ENCODE assay signal across 8 cellular contexts in the genomic region with DNA sequence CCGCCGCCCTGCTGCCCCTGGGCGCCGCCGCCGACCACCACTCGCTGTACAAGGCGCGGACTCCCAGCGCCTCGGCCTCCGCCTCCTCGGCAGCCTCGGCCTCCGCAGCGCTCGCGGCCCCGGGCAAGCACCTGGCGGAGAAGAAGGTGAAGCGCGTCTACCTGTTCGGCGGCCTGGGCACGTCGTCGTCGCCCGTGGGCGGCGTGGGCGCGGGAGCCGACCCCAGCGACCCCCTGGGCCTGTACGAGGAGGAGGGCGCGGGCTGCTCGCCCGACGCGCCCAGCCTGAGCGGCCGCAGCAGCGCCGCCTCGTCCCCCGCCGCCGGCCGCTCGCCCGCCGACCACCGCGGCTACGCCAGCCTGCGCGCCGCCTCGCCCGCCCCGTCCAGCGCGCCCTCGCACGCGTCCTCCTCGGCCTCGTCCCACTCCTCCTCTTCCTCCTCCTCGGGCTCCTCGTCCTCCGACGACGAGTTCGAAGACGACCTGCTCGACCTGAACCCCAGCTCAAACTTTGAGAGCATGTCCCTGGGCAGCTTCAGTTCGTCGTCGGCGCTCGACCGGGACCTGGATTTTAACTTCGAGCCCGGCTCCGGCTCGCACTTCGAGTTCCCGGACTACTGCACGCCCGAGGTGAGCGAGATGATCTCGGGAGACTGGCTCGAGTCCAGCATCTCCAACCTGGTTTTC. TPM values are rescaled to one million over a fixed set of nuclear protein-coding genes. Genes with fewer than 3 reads are reported as not detected.
DNase-seq lines count a peak whose midpoint lies in the region; ATAC-seq and TF ChIP-seq lines count a peak whose summit lies in the region.

No MANE protein-coding gene starts in this region.

- H2BK5ac ChIP-seq in mesenchymal stem cell (ENCODE audit: low read depth, low read length, poor library complexity, severe bottlenecking): peak overlapping the region; percentile 98

- H3K36me3 ChIP-seq in SK-N-MC (ENCODE audit: insufficient read depth, low read length) (peaks cover 27% of the 10 kb centered on the region), duodenal mucosa (ENCODE audit: control insufficient read depth in 1 of 2, insufficient read depth in 2 of 2, low read length in 2 of 2) (peaks cover 0 to 3% of the 10 kb centered on the region in 2 donors), mesenchymal stem cell (ENCODE audit: control insufficient read depth in 1 of 2, insufficient read depth in 2 of 2, low read depth in 1 of 2, low read length in 2 of 2) (peaks cover 0 to 16% of the 10 kb centered on the region in 2 experiments), tibial nerve (no peaks in the 10 kb centered on the region)

- H2BK120ac ChIP-seq in mesenchymal stem cell (ENCODE audit: low read depth, low read length): peak overlapping the region; percentile 79

- TF ChIP-seq POLR2A in tibial nerve (IDR thresholded peaks at IDR 0.05): no peak

- peak overlapping the region; percentile 90 for H4K91ac ChIP-seq in mesenchymal stem cell (ENCODE audit: low read length)

- peak overlapping the region; percentile 48 for H2BK15ac ChIP-seq in mesenchymal stem cell (ENCODE audit: low read depth, poor library complexity, severe bottlenecking)

- H3K4me3 ChIP-seq in SK-N-MC: peak overlapping the region; percentile 83
- peak overlapping the region; percentile 95 to 98 for H3K4me3 ChIP-seq in duodenal mucosa (ENCODE audit: low read depth in 1 of 2, low read length in 2 of 2)
- H3K4me3 ChIP-seq in mesenchymal stem cell (ENCODE audit: insufficient read depth in 1 of 2, low read depth in 1 of 2, low read length in 2 of 2): peak overlapping the region; percentile 96 to 97
- H3K4me3 ChIP-seq in tibial nerve: peak overlapping the region; percentile 61 to 95 (median 80)

- peak overlapping the region; percentile 47 for H2AK5ac ChIP-seq in mesenchymal stem cell (ENCODE audit: low read length, severe bottlenecking)

- H3K4me2 ChIP-seq in mesenchymal stem cell (ENCODE audit: low read length, poor library complexity, severe bottlenecking): peak overlapping the region; percentile 65

- peak overlapping the region; percentile 20 to 92 for H3K23ac ChIP-seq in mesenchymal stem cell (ENCODE audit: low read length in 2 of 2)

- ATAC-seq in HG02852 (IDR thresholded peaks at IDR 0.05; ENCODE audit: unreplicated experiment) (peak; percentile 17), HG02840 (IDR thresholded peaks at IDR 0.05; ENCODE audit: low FRiP score, unreplicated experiment) (no peak)

- H3K14ac ChIP-seq in mesenchymal stem cell (ENCODE audit: low read length in 2 of 2): peak overlapping the region in 1 of 2 experiments; percentile 93

- H3K9ac ChIP-seq in SK-N-MC (ENCODE audit: insufficient read length) (peak overlapping the region; percentile 91), duodenal mucosa (ENCODE audit: low read depth in 1 of 2, low read length in 2 of 2) (peak overlapping the region; percentile 76 to 87), mesenchymal stem cell (ENCODE audit: low read length) (peak overlapping the region; percentile 97)

- H3K4me1 ChIP-seq in duodenal mucosa (ENCODE audit: control insufficient read depth in 1 of 2, insufficient read depth in 2 of 2, low read length in 2 of 2): peaks cover 12 to 22% of the 10 kb centered on the region in 2 donors
- H3K4me1 ChIP-seq in mesenchymal stem cell (ENCODE audit: control insufficient read depth, insufficient read depth, low read depth, low read length): peaks cover 1% of the 10 kb centered on the region
- H3K4me1 ChIP-seq in tibial nerve: peaks cover 0 to 30% (median 10%) of the 10 kb centered on the region in 4 donors

- H3K4ac ChIP-seq in mesenchymal stem cell (ENCODE audit: low read depth in 1 of 2, low read length in 2 of 2): peak overlapping the region; percentile 97 to 98

- DNase-seq in activated CD4-positive, alpha-beta T cell treated with anti-CD3 and anti-CD28 coated beads for 48 hours: peak; percentile 33
- DNase-seq in activated CD4-positive, alpha-beta T cell treated with anti-CD3 and anti-CD28 coated beads for 1 hour: no peak
- no peak for DNase-seq in SK-N-MC (ENCODE audit: low read depth, low spot score)
- peak; percentile 30 for DNase-seq in mesenchymal stem cell
- DNase-seq in tibial nerve (ENCODE audit: low spot score in 2 of 2): peak; percentile 18 to 29

- no peaks in the 10 kb centered on the region for H3K27me3 ChIP-seq in duodenal mucosa (ENCODE audit: control insufficient read depth in 1 of 2, insufficient read depth in 2 of 2, low read length in 2 of 2)
- H3K27me3 ChIP-seq in mesenchymal stem cell (ENCODE audit: control insufficient read depth in 1 of 2, insufficient read depth in 1 of 2, low read length in 2 of 2): no peaks in the 10 kb centered on the region
- H3K27me3 ChIP-seq in tibial nerve: no peaks in the 10 kb centered on the region

- peak in 3 of 5 experiments; percentile 4 to 47 (median 35) for TF ChIP-seq CTCF in tibial nerve (IDR thresholded peaks at IDR 0.05)

- H3K9me3 ChIP-seq in SK-N-MC (ENCODE audit: low read depth, low read length): no peaks in the 10 kb centered on the region
- no peaks in the 10 kb centered on the region for H3K9me3 ChIP-seq in duodenal mucosa (ENCODE audit: control insufficient read depth in 1 of 2, low read length in 2 of 2)
- no peaks in the 10 kb centered on the region for H3K9me3 ChIP-seq in mesenchymal stem cell (ENCODE audit: control insufficient read depth, low read length)
- H3K9me3 ChIP-seq in tibial nerve: no peaks in the 10 kb centered on the region

- WGBS in mesenchymal stem cell: 1% methylated on average over 81 of the region's 95 CpGs
- 0 to 2% methylated on average over 21 to 34 of the region's 95 CpGs for WGBS in tibial nerve, 2 donors

- H3K27ac ChIP-seq in SK-N-MC (peak overlapping the region; percentile 92; the same call in 1 of the 2 replicates), duodenal mucosa (ENCODE audit: low read depth, low read length) (peak overlapping the region; percentile 87), mesenchymal stem cell (ENCODE audit: low read length, poor library complexity, severe bottlenecking) (peak overlapping the region; percentile 92), tibial nerve (peak overlapping the region; percentile 82 to 96 (median 90))

- H2AFZ ChIP-seq in mesenchymal stem cell (ENCODE audit: low read depth, low read length): peak overlapping the region; percentile 10

- no peak for TF ChIP-seq EP300 in tibial nerve (IDR thresholded peaks at IDR 0.05)

- peak overlapping the region; percentile 95 to 99 for H3K18ac ChIP-seq in mesenchymal stem cell (ENCODE audit: low read depth in 1 of 2, low read length in 2 of 2)

- peak overlapping the region; percentile 84 for H4K8ac ChIP-seq in mesenchymal stem cell (ENCODE audit: low read length)

- H3K79me1 ChIP-seq in mesenchymal stem cell (replicated peaks; ENCODE audit: low read length, poor library complexity, severe bottlenecking): peaks cover 2% of the 10 kb centered on the region

- H2BK12ac ChIP-seq in mesenchymal stem cell (ENCODE audit: low read length in 2 of 2): peak overlapping the region; percentile 59 to 84

RNA-seq across cellular contexts. Expression of gene SOX4, which starts 1.9 kb away (rescaled TPM):
- 50.2 TPM for polyA plus RNA-seq in mesenchymal stem cell (2013, experiment 1 of 2)
- polyA plus RNA-seq in mesenchymal stem cell (2013, experiment 2 of 2): 50.6 TPM
- total RNA-seq in tibial nerve: 1 to 10 TPM; 5.2 to 9.3 (median 8.1) TPM

Comparison
In these comparisons a context has a peak if more than half of its experiments do, and no peak if none do; other contexts are left out.
1. DNase-seq: peak in activated CD4-positive, alpha-beta T cell treated with anti-CD3 and anti-CD28 coated beads for 48 hours (single experiment), mesenchymal stem cell (single experiment) and tibial nerve (2 of 2); none in activated CD4-positive, alpha-beta T cell treated with anti-CD3 and anti-CD28 coated beads for 1 hour (single experiment) and SK-N-MC (single experiment).
2. Peak in every context shown above with its lines, with median percentiles within 50 percentile points of each other: H3K27ac ChIP-seq, H3K4me3 ChIP-seq and H3K9ac ChIP-seq.